9 cellular contexts compared by ENCODE assay signal in genomic region chr1:227449051-227449450, GRCh38.
A peak's percentile ranks its signal among the peaks of the same experiment; 100 is the strongest.
DNase-seq lines count a peak whose midpoint lies in the region; ATAC-seq and TF ChIP-seq lines count a peak whose summit lies in the region.
"Had no signal": no experiment of that assay in that cellular context is flagged by ENCODE, and none has a peak within 500 bp of the region (broad histone marks: within the 10 kb centered on the region; RNA-seq: fewer than 3 reads in every experiment).

No MANE protein-coding gene starts in this region.

- no peaks in the 10 kb centered on the region for H3K27me3 ChIP-seq in WERI-Rb-1 (ENCODE audit: insufficient read depth, low read depth, severe bottlenecking)
- H3K27me3 ChIP-seq in left lung = peaks cover 0 to 12% of the 10 kb centered on the region in 2 donors

- H3K36me3 Mint-ChIP-seq in T-helper 17 cell (ENCODE audit: low read depth) = peaks cover 3% of the 10 kb centered on the region
- H3K36me3 Mint-ChIP-seq: IgD-negative memory B cell had no signal

- H3K27me3 Mint-ChIP-seq in T-helper 17 cell = peaks cover 60% of the 10 kb centered on the region

- peaks cover 2% of the 10 kb centered on the region for H3K4me1 Mint-ChIP-seq in T-helper 17 cell

- peak; percentile 38 for DNase-seq in AG20443 (ENCODE audit: low spot score)
- peak; percentile 77 for DNase-seq in HuH-7 (ENCODE audit: low spot score)
- peak; percentile 12 for DNase-seq in WERI-Rb-1
- no peak for DNase-seq in left lung
- DNase-seq in cerebellar nuclear complex (lab: John Stamatoyannopoulos, UW) = no peak
- no peak for DNase-seq in T-helper 17 cell

- no peaks in the 10 kb centered on the region for H3K4me1 ChIP-seq in left lung

- H3K9me3 ChIP-seq in WERI-Rb-1 (ENCODE audit: severe bottlenecking) = no peaks in the 10 kb centered on the region
- H3K9me3 ChIP-seq in left lung = no peaks in the 10 kb centered on the region
- no peaks in the 10 kb centered on the region for H3K9me3 ChIP-seq in T-helper 17 cell (ENCODE audit: control insufficient read depth, low read length, poor library complexity, severe bottlenecking)

- no peak overlapping the region for H3K27ac ChIP-seq in WERI-Rb-1
- no peak overlapping the region for H3K27ac ChIP-seq in left lung

- intact Hi-C loops in left lung (cut with DNase I) = no loop called here

- TF ChIP-seq CTCF in GM12874 (IDR thresholded peaks at IDR 0.05; ENCODE audit: insufficient read depth, low read depth, low read length) (peak; percentile 44), WERI-Rb-1 (IDR thresholded peaks at IDR 0.05; ENCODE audit: low read depth, low read length) (peak; percentile 35; the same call in 1 of the 2 replicates), left lung (IDR thresholded peaks at IDR 0.05) (peak in 1 of 2 donors; percentile 23)

- H3K4me3 Mint-ChIP-seq in T-helper 17 cell = no peak overlapping the region
- H3K4me3 Mint-ChIP-seq: IgD-negative memory B cell had no signal

- ATAC-seq in left lung (peak; percentile 83), T-helper 17 cell (no peak), HG02840 (IDR thresholded peaks at IDR 0.05; ENCODE audit: low FRiP score, unreplicated experiment) (no peak)

- no peaks in the 10 kb centered on the region for H3K36me3 ChIP-seq in WERI-Rb-1
- H3K36me3 ChIP-seq in left lung = no peaks in the 10 kb centered on the region

- H3K4me3 ChIP-seq in WERI-Rb-1 (ENCODE audit: low read depth, low read length) = no peak overlapping the region
- H3K4me3 ChIP-seq in left lung = no peak overlapping the region

- H3K27ac Mint-ChIP-seq in T-helper 17 cell = no peak overlapping the region
- H3K27ac Mint-ChIP-seq: IgD-negative memory B cell had no signal

Comparison
In these comparisons a context has a peak if more than half of its experiments do, and no peak if none do; other contexts are left out.
1. DNase-seq: peak in AG20443 (single experiment), HuH-7 (single experiment) and WERI-Rb-1 (single experiment); none in left lung (0 of 2), cerebellar nuclear complex (0 of 2) and T-helper 17 cell (0 of 3).